ENCODE assay signal across 24 cellular contexts in genomic region chr9:34400275-34400674, GRCh38. TPM values are rescaled to one million over a fixed set of nuclear protein-coding genes. Genes with fewer than 3 reads are reported as not detected.
A peak's percentile ranks its signal among the peaks of the same experiment; 100 is the strongest.
DNase-seq lines count a peak whose midpoint lies in the region; ATAC-seq and TF ChIP-seq lines count a peak whose summit lies in the region.
"Had no signal": no experiment of that assay in that cellular context is flagged by ENCODE, and none has a peak within 500 bp of the region (broad histone marks: within the 10 kb centered on the region; RNA-seq: fewer than 3 reads in every experiment).

No MANE protein-coding gene starts in this region.

- no peaks in the 10 kb centered on the region for H3K79me2 ChIP-seq in SK-N-SH (ENCODE audit: insufficient read depth)

- no peak overlapping the region for H3K9ac ChIP-seq in SK-N-SH
- H3K9ac ChIP-seq: BLaER1, KMS-11 had no signal

- no peak overlapping the region for H3K27ac Mint-ChIP-seq in stimulated activated naive CD8-positive, alpha-beta T cell treated with anti-CD3 and anti-CD28 coated beads, Interleukin-15, amount 100 ng/mL, for 72 hours
- H3K27ac Mint-ChIP-seq in glutamatergic neuron (ENCODE audit: unreplicated experiment), result no peak overlapping the region
- no peak overlapping the region for H3K27ac Mint-ChIP-seq in type B pancreatic cell
- H3K27ac Mint-ChIP-seq: CD8-positive, alpha-beta T cell; HFFc6 had no signal

- TF ChIP-seq CTCF in brain microvascular endothelial cell (IDR thresholded peaks at IDR 0.05; ENCODE audit: low read depth, low read length, missing control alignments), result peak; percentile 41
- peak; percentile 11 for TF ChIP-seq CTCF in glutamatergic neuron (IDR thresholded peaks at IDR 0.05; ENCODE audit: partially characterized antibody, unreplicated experiment)
- peak; percentile 41 for TF ChIP-seq CTCF in type B pancreatic cell (conservative IDR thresholded peaks at IDR 0.05)
- no peak for TF ChIP-seq CTCF in SK-N-SH (IDR thresholded peaks at IDR 0.05)

- 93% methylated on average over 12 of the region's 12 CpGs for WGBS in SK-N-SH (ENCODE audit: low lambda C conversion rate)

- TF ChIP-seq RAD21 in SK-N-SH (IDR thresholded peaks at IDR 0.05; ENCODE audit: low read length), result no peak

- CTCF ChIA-PET in SK-N-SH (lab: Yijun Ruan, JAX), result interaction anchor here (0.9 to 4.4 kb wide), 8 partner anchors 8 to 203 kb away, joined by 3 to 20 read pairs (median 4); no protein-coding TSS in a partner anchor

- H3K27me3 ChIP-seq in brain microvascular endothelial cell (replicated peaks), result no peaks in the 10 kb centered on the region
- no peaks in the 10 kb centered on the region for H3K27me3 ChIP-seq in SK-N-SH (ENCODE audit: insufficient read depth)
- H3K27me3 ChIP-seq: BLaER1 had no signal

- in situ Hi-C loops in brain microvascular endothelial cell (cut with HindIII; ENCODE audit: low pct_ligation_motif_present, low sequenced_read_pairs), result no loop called here

- H3K36me3 Mint-ChIP-seq in glutamatergic neuron (ENCODE audit: unreplicated experiment), result peaks cover 7% of the 10 kb centered on the region
- H3K36me3 Mint-ChIP-seq in type B pancreatic cell, result no peaks in the 10 kb centered on the region

- H2AFZ ChIP-seq in SK-N-SH (ENCODE audit: low read depth), result no peak overlapping the region

- no peak for TF ChIP-seq EP300 in SK-N-SH (IDR thresholded peaks at IDR 0.05; ENCODE audit: borderline replicate concordance in 1 of 2, low read depth in 1 of 2, low read length in 1 of 2)

- no peaks in the 10 kb centered on the region for H3K9me3 ChIP-seq in SK-N-SH
- H3K9me3 ChIP-seq: BLaER1 had no signal

- peaks cover 19% of the 10 kb centered on the region for H4K20me1 ChIP-seq in SK-N-SH (ENCODE audit: insufficient read depth)

- H3K9me2 ChIP-seq in SK-N-SH, result no peaks in the 10 kb centered on the region

- no peak for DNase-seq in stimulated activated naive CD8-positive, alpha-beta T cell treated with anti-CD3 and anti-CD28 coated beads, Interleukin-15, amount 100 ng/mL, for 72 hours
- DNase-seq in stimulated activated naive CD8-positive, alpha-beta T cell treated with anti-CD3 and anti-CD28 coated beads, Interleukin-15, Interleukin-2, amounts not matched to agents 100 U/mL and 50 U/mL, for 24 hours, result no peak
- DNase-seq in brain microvascular endothelial cell (no peak), glutamatergic neuron (no peak), type B pancreatic cell (ENCODE audit: extremely low spot score, unreplicated experiment) (no peak), SK-N-SH (no peak), GOT3 (lab: John Stamatoyannopoulos, UW) (no peak)
- no peak for DNase-seq in stimulated activated CD4-positive, alpha-beta T cell treated with anti-CD3 and anti-CD28 coated beads, Interleukin-15, amount 100 ng/mL, for 24 hours
- DNase-seq: Calu3; CD8-positive, alpha-beta T cell; DMS53; EL; HFFc6; MV-4-11; NCI-H1694 treated with DMSO at 0.1 percent for 48 hours; NCI-H524 treated with DMSO at 0.1 percent for 48 hours; SHP77 had no signal

- ATAC-seq in stimulated activated naive CD8-positive, alpha-beta T cell treated with anti-CD3 and anti-CD28 coated beads, Interleukin-15, amount 100 ng/mL, for 72 hours, result peak; percentile 10
- ATAC-seq in stimulated activated naive CD8-positive, alpha-beta T cell treated with anti-CD3 and anti-CD28 coated beads, Interleukin-15, Interleukin-2, amounts not matched to agents 100 U/mL and 50 U/mL, for 24 hours, result no peak
- ATAC-seq: CD8-positive, alpha-beta T cell; SK-N-SH treated with all-trans-retinoic acid at 6 μM for 48 hours had no signal

- no peak overlapping the region for H3K4me2 ChIP-seq in SK-N-SH
- H3K4me2 ChIP-seq: BLaER1, KMS-11 had no signal

- POLR2A ChIA-PET in SK-N-SH (lab: Yijun Ruan, JAX), result no interaction called here

- H3K4me3 ChIP-seq in brain microvascular endothelial cell (ENCODE audit: low read depth, low read length), result no peak overlapping the region
- H3K4me3 ChIP-seq in SK-N-SH (ENCODE audit: low read depth in 2 of 2, low read length in 1 of 2), result no peak overlapping the region
- H3K4me3 ChIP-seq: BLaER1 had no signal

- H3K4me3 Mint-ChIP-seq in stimulated activated naive CD8-positive, alpha-beta T cell treated with anti-CD3 and anti-CD28 coated beads, Interleukin-15, amount 100 ng/mL, for 72 hours, result no peak overlapping the region
- H3K4me3 Mint-ChIP-seq in glutamatergic neuron (ENCODE audit: unreplicated experiment) (no peak overlapping the region), type B pancreatic cell (no peak overlapping the region)
- H3K4me3 Mint-ChIP-seq: CD8-positive, alpha-beta T cell; HFFc6 had no signal

- H3K36me3 ChIP-seq in brain microvascular endothelial cell (replicated peaks), result peaks cover 24% of the 10 kb centered on the region
- peaks cover 18 to 37% of the 10 kb centered on the region in 2 experiments for H3K36me3 ChIP-seq in SK-N-SH (replicated peaks in 1 of 2; ENCODE audit: control insufficient read depth in 1 of 2, insufficient read depth in 2 of 2, low read length in 1 of 2)

- H3K9me3 Mint-ChIP-seq in stimulated activated naive CD8-positive, alpha-beta T cell treated with anti-CD3 and anti-CD28 coated beads, Interleukin-15, amount 100 ng/mL, for 72 hours, result no peaks in the 10 kb centered on the region
- peaks cover 11% of the 10 kb centered on the region for H3K9me3 Mint-ChIP-seq in glutamatergic neuron (ENCODE audit: unreplicated experiment)
- no peaks in the 10 kb centered on the region for H3K9me3 Mint-ChIP-seq in type B pancreatic cell
- H3K9me3 Mint-ChIP-seq: CD8-positive, alpha-beta T cell; HFFc6 had no signal

- no peaks in the 10 kb centered on the region for H3K4me1 ChIP-seq in SK-N-SH (ENCODE audit: control insufficient read depth in 1 of 2, insufficient read depth in 2 of 2, low read depth in 1 of 2, low read length in 1 of 2)
- H3K4me1 ChIP-seq: BLaER1 had no signal

- peaks cover 6% of the 10 kb centered on the region for H3F3A ChIP-seq in SK-N-SH (replicated peaks; ENCODE audit: insufficient read depth)

- H3K27me3 Mint-ChIP-seq in stimulated activated naive CD8-positive, alpha-beta T cell treated with anti-CD3 and anti-CD28 coated beads, Interleukin-15, amount 100 ng/mL, for 72 hours, result no peaks in the 10 kb centered on the region
- peaks cover 7% of the 10 kb centered on the region for H3K27me3 Mint-ChIP-seq in glutamatergic neuron (ENCODE audit: unreplicated experiment)
- no peaks in the 10 kb centered on the region for H3K27me3 Mint-ChIP-seq in type B pancreatic cell

- no peak overlapping the region for H3K27ac ChIP-seq in brain microvascular endothelial cell
- no peak overlapping the region for H3K27ac ChIP-seq in SK-N-SH (ENCODE audit: low read depth in 2 of 2, low read length in 1 of 2)
- H3K27ac ChIP-seq: BLaER1, HL-60, KMS-11 had no signal

- H3K4me1 Mint-ChIP-seq in stimulated activated naive CD8-positive, alpha-beta T cell treated with anti-CD3 and anti-CD28 coated beads, Interleukin-15, amount 100 ng/mL, for 72 hours, result no peaks in the 10 kb centered on the region
- H3K4me1 Mint-ChIP-seq in glutamatergic neuron (ENCODE audit: low read depth, unreplicated experiment) (peaks cover 3% of the 10 kb centered on the region), type B pancreatic cell (ENCODE audit: unreplicated experiment) (no peaks in the 10 kb centered on the region)

TF ChIP-seq in SK-N-SH, 30 proteins besides CTCF, POLR2A, EP300 and RAD21 (continues in another document):
- no peak for TF ChIP-seq MXI1 (IDR thresholded peaks at IDR 0.05; ENCODE audit: low read depth, low read length)
- no peak for TF ChIP-seq TCF12 (IDR thresholded peaks at IDR 0.05)
- no peak for TF ChIP-seq JUND (IDR thresholded peaks at IDR 0.05)
- TF ChIP-seq TAF1 (IDR thresholded peaks at IDR 0.05; ENCODE audit: borderline replicate concordance, low read depth, low read length), result no peak
- no peak for TF ChIP-seq NRF1 (IDR thresholded peaks at IDR 0.05; ENCODE audit: low read depth, low read length)
- no peak for TF ChIP-seq GATA2 (CRISPR knock-in tag; IDR thresholded peaks at IDR 0.05)
- no peak for TF ChIP-seq CHD2 (IDR thresholded peaks at IDR 0.05; ENCODE audit: low read length, partially characterized antibody)
- no peak for TF ChIP-seq EZH2phosphoT487 (IDR thresholded peaks at IDR 0.05; ENCODE audit: borderline replicate concordance, low read depth)
- TF ChIP-seq USF2 (IDR thresholded peaks at IDR 0.05; ENCODE audit: borderline replicate concordance, low read depth, low read length), result no peak
- no peak for TF ChIP-seq ELF1 (IDR thresholded peaks at IDR 0.05)
- TF ChIP-seq USF1 (IDR thresholded peaks at IDR 0.05; ENCODE audit: borderline replicate concordance, low read depth), result no peak
- TF ChIP-seq YY1 (IDR thresholded peaks at IDR 0.05; ENCODE audit: low read depth), result no peak
- TF ChIP-seq FOSL2 (IDR thresholded peaks at IDR 0.05; ENCODE audit: borderline replicate concordance, low read depth), result no peak

RNA-seq across cellular contexts. Expression of gene MYORG, which starts 23.6 kb away (rescaled TPM):
- total RNA-seq in glutamatergic neuron (ENCODE audit: unreplicated experiment) (4.6 TPM), type B pancreatic cell (ENCODE audit: low replicate concordance) (11.6 and 24.5 TPM in 2 replicates)
- polyA plus RNA-seq in SK-N-SH (2012; rRNA removed), result 0.97 and 1.1 TPM in 2 replicates
- 1.2 and 1.5 TPM in 2 replicates for polyA plus RNA-seq in SK-N-SH (2012; cell fraction: cytosol; rRNA removed)
- 0.92 and 1.2 TPM in 2 replicates for polyA plus RNA-seq in SK-N-SH (2012; cell fraction: nucleus; rRNA removed)

RNA-seq across cellular contexts. Expression of gene FAM219A, which starts 58.1 kb away (rescaled TPM):
- total RNA-seq in glutamatergic neuron (ENCODE audit: unreplicated experiment) (221 TPM), type B pancreatic cell (ENCODE audit: low replicate concordance) (13.4 and 22.4 TPM in 2 replicates)
- 15.7 and 18.5 TPM in 2 replicates for polyA plus RNA-seq in SK-N-SH (2012; rRNA removed)
- polyA plus RNA-seq in SK-N-SH (2012; cell fraction: cytosol; rRNA removed), result 10.6 and 13.3 TPM in 2 replicates
- polyA plus RNA-seq in SK-N-SH (2012; cell fraction: nucleus; rRNA removed), result 44.4 and 52.5 TPM in 2 replicates

RNA-seq across cellular contexts. Expression of gene DNAI1, which starts 58.3 kb away (rescaled TPM):
- total RNA-seq in glutamatergic neuron (ENCODE audit: unreplicated experiment), result 1.2 TPM
- 0.69 and 4.4 TPM in 2 replicates for total RNA-seq in type B pancreatic cell (ENCODE audit: low replicate concordance)
- polyA plus RNA-seq in SK-N-SH (2012; rRNA removed), result 0.46 and 0.55 TPM in 2 replicates
- 0.12 and 0.22 TPM in 2 replicates for polyA plus RNA-seq in SK-N-SH (2012; cell fraction: cytosol; rRNA removed)
- polyA plus RNA-seq in SK-N-SH (2012; cell fraction: nucleus; rRNA removed), result 2.2 and 3.5 TPM in 2 replicates
- total RNA-seq: A172; Calu3; CD8-positive, alpha-beta T cell; HFFc6; HT1080; RPMI7951 had no signal
